17 cellular contexts compared by ENCODE assay signal in the genomic region with DNA sequence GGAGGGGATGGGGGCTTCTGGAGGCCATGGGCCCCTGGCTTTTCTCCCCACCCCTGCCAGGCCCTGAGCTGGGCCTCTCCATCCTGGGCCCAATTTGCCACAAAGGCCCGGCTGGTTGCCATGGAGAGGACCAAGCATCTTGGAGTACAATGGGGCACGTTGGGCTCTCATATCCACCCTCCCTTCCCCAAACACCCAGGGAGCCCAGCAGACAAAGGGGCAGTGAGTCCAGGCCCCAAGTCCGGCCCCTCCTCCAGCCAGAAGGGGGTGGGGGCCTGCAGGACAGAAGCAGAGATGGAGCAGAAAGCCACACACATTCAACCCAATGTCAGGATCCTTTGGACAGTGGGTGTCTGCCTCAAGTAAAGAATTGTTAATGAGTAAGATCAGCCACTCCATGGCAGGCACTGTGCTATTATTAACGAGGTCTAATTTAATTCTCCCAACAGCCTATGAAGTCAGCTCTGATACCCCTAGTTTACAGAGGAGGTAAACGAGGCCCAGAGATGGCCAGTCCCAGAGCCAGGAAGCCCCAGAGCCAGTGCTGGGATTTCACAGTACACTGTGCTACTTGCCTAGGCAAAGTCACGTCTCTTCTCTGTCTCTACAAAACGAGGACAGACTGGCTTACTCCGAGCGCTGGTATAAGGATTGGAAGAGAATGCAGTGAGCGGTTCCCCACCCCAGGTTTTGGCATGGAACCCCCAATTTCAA. TPM values are rescaled to one million over a fixed set of nuclear protein-coding genes. Genes with fewer than 3 reads are reported as not detected.
DNase-seq lines count a peak whose midpoint lies in the region; ATAC-seq and TF ChIP-seq lines count a peak whose summit lies in the region.
"Had no signal": no experiment of that assay in that cellular context is flagged by ENCODE, and none has a peak within 500 bp of the region (broad histone marks: within the 10 kb centered on the region; RNA-seq: fewer than 3 reads in every experiment).

No MANE protein-coding gene starts in this region.

- H3K27me3 Mint-ChIP-seq in Caco-2 (ENCODE audit: insufficient read depth, unreplicated experiment), result no peaks in the 10 kb centered on the region

- no peak for DNase-seq in Caco-2
- DNase-seq in hippocampal formation (lab: John Stamatoyannopoulos, UW), result peak; percentile 85 to 92
- DNase-seq in occipital lobe (lab: John Stamatoyannopoulos, UW), result peak; percentile 75
- DNase-seq in HEK293T (ENCODE audit: extremely low spot score), result no peak
- DNase-seq in HuH-7.5 (ENCODE audit: low spot score), result no peak
- DNase-seq: activated gamma-delta T cell treated with Interleukin-2 at 50 U/mL for 16 hours; effector memory CD8-positive, alpha-beta T cell; islet precursor cell; NCI-H2171; psoas muscle; stimulated activated CD4-positive, alpha-beta T cell treated with anti-CD3 and anti-CD28 coated beads, Interleukin-15, amount 100 ng/mL, for 24 hours had no signal

- H3K27me3 ChIP-seq in Caco-2 (replicated peaks; ENCODE audit: control insufficient read depth, insufficient read depth, low read length), result no peaks in the 10 kb centered on the region

- no peak overlapping the region for H3K4me3 Mint-ChIP-seq in Caco-2 (ENCODE audit: unreplicated experiment)
- H3K4me3 Mint-ChIP-seq: effector memory CD8-positive, alpha-beta T cell had no signal

- H3K4me1 ChIP-seq in Caco-2, result peaks cover 33% of the 10 kb centered on the region
- H3K4me1 ChIP-seq: psoas muscle had no signal

- BruUV-seq in Caco-2 (replicated peaks; lab: Mats Ljungman, UMichigan), result no TSS peak

- H3K9me3 ChIP-seq in Caco-2 (no peaks in the 10 kb centered on the region), KOPT-K1 (ENCODE audit: insufficient read depth, low read length, poor library complexity, severe bottlenecking) (no peaks in the 10 kb centered on the region)
- H3K9me3 ChIP-seq: mucosa of descending colon, psoas muscle had no signal

- peaks cover 5% of the 10 kb centered on the region for H3K36me3 Mint-ChIP-seq in Caco-2 (ENCODE audit: insufficient read depth, unreplicated experiment)

- CTCF ChIA-PET in Caco-2 (lab: Charles Lee) (no interaction called here), HEK293T (lab: Yijun Ruan, JAX) (no interaction called here)

- intact Hi-C loops in Caco-2 (cut with micrococcal nuclease; ENCODE audit: unreplicated experiment), result no loop called here

- POLR2A ChIA-PET in Caco-2 (lab: Charles Lee) (no interaction called here), HEK293T (lab: Yijun Ruan, JAX) (no interaction called here)

- no peaks in the 10 kb centered on the region for H3K9me3 Mint-ChIP-seq in Caco-2 (ENCODE audit: unreplicated experiment)
- H3K9me3 Mint-ChIP-seq: effector memory CD8-positive, alpha-beta T cell had no signal

- no peak overlapping the region for H3K4me3 ChIP-seq in Caco-2 (ENCODE audit: low read depth, low read length)
- H3K4me3 ChIP-seq: mucosa of descending colon, psoas muscle had no signal

- peak overlapping the region; percentile 30 for H3K27ac ChIP-seq in KOPT-K1 (ENCODE audit: low read depth, low read length, poor library complexity, severe bottlenecking)
- H3K27ac ChIP-seq: psoas muscle had no signal

- peaks cover 20% of the 10 kb centered on the region for H3K4me1 Mint-ChIP-seq in Caco-2 (ENCODE audit: low read depth, unreplicated experiment)

- ATAC-seq in GM19463 (IDR thresholded peaks at IDR 0.05; ENCODE audit: unreplicated experiment), result no peak
- ATAC-seq: effector memory CD8-positive, alpha-beta T cell; mucosa of descending colon; psoas muscle had no signal

- H3K36me3 ChIP-seq in Caco-2 (ENCODE audit: control insufficient read depth, insufficient read depth, low read length) (no peaks in the 10 kb centered on the region), KOPT-K1 (ENCODE audit: insufficient read depth, low read length) (no peaks in the 10 kb centered on the region)

- peak overlapping the region; percentile 71 for H3K27ac Mint-ChIP-seq in Caco-2 (ENCODE audit: unreplicated experiment)
- H3K27ac Mint-ChIP-seq: effector memory CD8-positive, alpha-beta T cell had no signal

- no peak for TF ChIP-seq CTCF in Caco-2 (IDR thresholded peaks at IDR 0.05; ENCODE audit: insufficient read depth in 1 of 2, low read depth in 1 of 2, low read length in 1 of 2, severe bottlenecking in 1 of 2, unreplicated experiment in 1 of 2)

TF ChIP-seq in HEK293T, 16 proteins besides CTCF, POLR2A, EP300 and RAD21:
- no peak for TF ChIP-seq NFRKB (IDR thresholded peaks at IDR 0.05)
- no peak for TF ChIP-seq ELF4 (IDR thresholded peaks at IDR 0.05)
- no peak for TF ChIP-seq LEF1 (IDR thresholded peaks at IDR 0.05; ENCODE audit: borderline replicate concordance)
- no peak for TF ChIP-seq SP1 (IDR thresholded peaks at IDR 0.05)
- TF ChIP-seq L3MBTL2 (conservative IDR thresholded peaks at IDR 0.05), result no peak
- no peak for TF ChIP-seq SUZ12 (IDR thresholded peaks at IDR 0.05)
- TF ChIP-seq TARDBP (IDR thresholded peaks at IDR 0.05), result no peak
- TF ChIP-seq FOXM1 (IDR thresholded peaks at IDR 0.05; ENCODE audit: borderline replicate concordance), result no peak
- TF ChIP-seq FOXA1 (IDR thresholded peaks at IDR 0.05), result no peak
- TF ChIP-seq PKNOX1 (IDR thresholded peaks at IDR 0.05), result no peak
- no peak for TF ChIP-seq BHLHE40 (IDR thresholded peaks at IDR 0.05; ENCODE audit: borderline replicate concordance)
- TF ChIP-seq CTBP1 (IDR thresholded peaks at IDR 0.05; ENCODE audit: borderline replicate concordance), result no peak
- TF ChIP-seq ARNT (IDR thresholded peaks at IDR 0.05), result no peak
- no peak for TF ChIP-seq HDGF (IDR thresholded peaks at IDR 0.05; ENCODE audit: borderline replicate concordance)
- TF ChIP-seq FOXK2 (IDR thresholded peaks at IDR 0.05), result no peak
- no peak for TF ChIP-seq ZNF384 (IDR thresholded peaks at IDR 0.05)

RNA-seq across cellular contexts. Expression of gene CRB2, which starts 2.3 kb away (rescaled TPM):
- total RNA-seq in Caco-2 (2022) (0.34 and 0.56 TPM in 2 replicates), occipital lobe (5.3 TPM)
- total RNA-seq: activated CD8-positive, alpha-beta memory T cell treated with anti-CD3 and anti-CD28 coated beads for 36 hours; fibroblast of villous mesenchyme; HT1080 had no signal

Comparison
In these comparisons a context has a peak if more than half of its experiments do, and no peak if none do; other contexts are left out.
1. DNase-seq: peak in hippocampal formation (2 of 2) and occipital lobe (single experiment); none in Caco-2 (0 of 2), HEK293T (single experiment) and HuH-7.5 (single experiment).